10 cellular contexts compared by ENCODE assay signal in the genomic region with DNA sequence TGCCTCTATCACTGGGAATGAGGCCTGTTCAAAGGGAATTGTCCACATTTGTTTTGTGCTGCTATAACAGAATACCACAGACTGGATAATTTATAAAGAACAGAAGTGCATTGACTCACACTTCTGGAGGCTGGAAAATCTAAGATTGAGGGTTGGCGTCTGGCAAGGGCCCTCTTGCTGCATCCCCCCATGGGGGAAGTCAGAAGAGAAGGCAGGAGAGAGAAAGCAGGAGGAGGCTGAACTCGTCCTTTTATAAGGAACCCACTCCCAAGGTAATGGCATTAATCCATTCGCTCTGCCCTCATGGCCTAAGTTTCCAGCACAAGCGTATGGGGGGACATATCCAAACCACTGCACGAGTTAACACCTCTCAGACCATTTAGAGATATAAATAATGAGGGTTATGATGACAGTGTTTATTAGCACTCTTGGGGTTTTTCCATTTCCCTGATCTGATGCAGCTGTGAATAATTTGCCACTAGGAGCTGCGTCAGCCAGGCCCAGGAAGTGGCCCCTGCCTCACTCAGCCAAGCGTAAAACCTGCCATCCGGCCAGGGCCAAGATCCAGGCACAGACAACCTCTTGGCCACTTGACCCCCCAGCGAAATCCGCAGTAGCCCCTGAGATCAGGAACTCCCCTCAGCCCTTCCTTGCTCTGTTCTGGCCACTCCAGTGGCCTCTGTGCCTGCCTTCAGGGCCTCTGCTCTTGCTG. TPM values are rescaled to one million over a fixed set of nuclear protein-coding genes. Genes with fewer than 3 reads are reported as not detected.
DNase-seq lines count a peak whose midpoint lies in the region; ATAC-seq, FAIRE-seq and TF ChIP-seq lines count a peak whose summit lies in the region.
"Had no signal": no experiment of that assay in that cellular context is flagged by ENCODE, and none has a peak within 500 bp of the region (broad histone marks: within the 10 kb centered on the region; RNA-seq: fewer than 3 reads in every experiment).

No MANE protein-coding gene starts in this region.

- TF ChIP-seq EP300 in ovary (IDR thresholded peaks at IDR 0.05) = no peak

- no peak for TF ChIP-seq CTCF in VCaP (conservative IDR thresholded peaks at IDR 0.05)
- TF ChIP-seq CTCF in adrenal gland (IDR thresholded peaks at IDR 0.05) = no peak
- TF ChIP-seq CTCF in ovary (IDR thresholded peaks at IDR 0.05) = no peak

- intact Hi-C loops in adrenal gland (cut with DNase I) (no loop called here), ovary (cut with DNase I) (no loop called here)

- no peak for FAIRE-seq in H54 (lab: Jason Lieb, UNC)

- H3K9me3 ChIP-seq in adrenal gland (replicated peaks in 1 of 3) (no peaks in the 10 kb centered on the region), ovary (no peaks in the 10 kb centered on the region)

- H3K27me3 ChIP-seq in adrenal gland = no peaks in the 10 kb centered on the region
- H3K27me3 ChIP-seq in ovary = no peaks in the 10 kb centered on the region

- H3K27ac ChIP-seq in VCaP (peak overlapping the region; percentile 77), adrenal gland (peak overlapping the region in 1 of 5 donors; percentile 73), ovary (no peak overlapping the region)

- peak; percentile 37 for ATAC-seq in HG02938 (IDR thresholded peaks at IDR 0.05; ENCODE audit: unreplicated experiment)

- H3K36me3 ChIP-seq in adrenal gland (replicated peaks in 1 of 2) (no peaks in the 10 kb centered on the region), ovary (no peaks in the 10 kb centered on the region)

- H3K4me1 ChIP-seq in adrenal gland (replicated peaks in 1 of 2) = peaks cover 13 to 16% of the 10 kb centered on the region in 2 donors
- peaks cover 9% of the 10 kb centered on the region for H3K4me1 ChIP-seq in ovary (ENCODE audit: insufficient read depth)

- DNase-seq in EL (peak; percentile 48), left kidney (ENCODE audit: low read depth, low spot score) (peak; percentile 71), cerebellum (ENCODE audit: low spot score) (no peak), adrenal gland (no peak), ovary (no peak), H54 (ENCODE audit: insufficient read length, low spot score) (no peak)
- DNase-seq: NCI-H146, nucleus accumbens had no signal

- TF ChIP-seq POLR2A in adrenal gland (IDR thresholded peaks at IDR 0.05) = no peak
- no peak for TF ChIP-seq POLR2A in ovary (IDR thresholded peaks at IDR 0.05)
- TF ChIP-seq POLR2A in H54 (IDR thresholded peaks at IDR 0.05; ENCODE audit: low read depth, low read length) = no peak

- 66 to 81% (median 76%) methylated on average over 10 of the region's 10 CpGs for WGBS in adrenal gland, 4 donors
- 56 to 64% (median 62%) methylated on average over 10 of the region's 10 CpGs for WGBS in ovary, 3 donors

- H3K4me3 ChIP-seq in adrenal gland = no peak overlapping the region
- no peak overlapping the region for H3K4me3 ChIP-seq in ovary

RNA-seq across cellular contexts. Expression of gene SLCO4A1, which starts 14.2 kb away (rescaled TPM):
- total RNA-seq in cerebellum = 2.1 TPM
- 1 to 10 TPM; 2.4 to 8.6 (median 4.9) TPM for total RNA-seq in adrenal gland
- polyA plus RNA-seq in adrenal gland = 10 to 100 TPM in 2 of 3 donors, 1 to 10 TPM in 1; 2.9 to 27.0 (median 20.7) TPM
- total RNA-seq in ovary = 10 to 100 TPM in 1 of 7 donors, 1 to 10 TPM in 6; 3.3 to 10.9 (median 4.4) TPM
- polyA plus RNA-seq in ovary = 1 to 10 TPM; 1.1 to 2.2 TPM

Comparison
In these comparisons a context has a peak if more than half of its experiments do, and no peak if none do; other contexts are left out.
1. DNase-seq: peak in EL (single experiment) and left kidney (single experiment); none in cerebellum (single experiment), adrenal gland (0 of 7), ovary (0 of 5) and H54 (single experiment).